ENCODE assay signal across 8 cellular contexts in genomic region chr1:119712342-119713038, GRCh38. TPM values are rescaled to one million over a fixed set of nuclear protein-coding genes. Genes with fewer than 3 reads are reported as not detected.
DNase-seq lines count a peak whose midpoint lies in the region; ATAC-seq and TF ChIP-seq lines count a peak whose summit lies in the region.

No MANE protein-coding gene starts in this region.

- H3K27me3 ChIP-seq in PC-3 (ENCODE audit: low read length) = no peaks in the 10 kb centered on the region
- no peaks in the 10 kb centered on the region for H3K27me3 ChIP-seq in right atrium auricular region
- no peaks in the 10 kb centered on the region for H3K27me3 ChIP-seq in prostate gland (replicated peaks; ENCODE audit: insufficient read depth)

- H3K36me3 Mint-ChIP-seq in IgD-negative memory B cell = no peaks in the 10 kb centered on the region

- no TSS peak for BruUV-seq in PC-3 (replicated peaks; lab: Mats Ljungman, UMichigan)

- CTCF ChIA-PET in PC-3 (lab: Charles Lee) = interaction anchor here (1.0 kb wide), 1 partner anchor 26 kb away, joined by 3 read pairs; no protein-coding TSS in a partner anchor

- WGBS in prostate gland = 0% methylated on average over 38 of the region's 51 CpGs

- H3K9me2 ChIP-seq in PC-3 (replicated peaks; ENCODE audit: low read length) = no peaks in the 10 kb centered on the region

- H3K4me3 Mint-ChIP-seq in IgD-negative memory B cell = peak overlapping the region; percentile 90 to 99 (median 97)

- intact Hi-C loops in PC-3 (cut with micrococcal nuclease) (no loop called here), prostate gland (cut with DNase I) (no loop called here)

- H3K27ac Mint-ChIP-seq in IgD-negative memory B cell = peak overlapping the region in 1 of 3 donors; percentile 32

- H3K4me3 ChIP-seq in PC-3 (ENCODE audit: low read length) (peak overlapping the region; percentile 98), right atrium auricular region (peak overlapping the region; percentile 46 to 59), prostate gland (peak overlapping the region; percentile 61 to 66)

- peaks cover 0 to 3% (median 0%) of the 10 kb centered on the region in 3 donors for H3K9me3 Mint-ChIP-seq in IgD-negative memory B cell

- peak overlapping the region; percentile 94 for H3K4me2 ChIP-seq in PC-3 (ENCODE audit: low read length)

- no peaks in the 10 kb centered on the region for H3K36me3 ChIP-seq in PC-3 (ENCODE audit: low read depth, low read length)
- no peaks in the 10 kb centered on the region for H3K36me3 ChIP-seq in right atrium auricular region
- H3K36me3 ChIP-seq in prostate gland = no peaks in the 10 kb centered on the region

- H3K9ac ChIP-seq in PC-3 (ENCODE audit: low read length) = peak overlapping the region; percentile 74

- peak overlapping the region; percentile 20; the same call in 1 of the 2 replicates for H3K27ac ChIP-seq in PC-3 (ENCODE audit: low read length)
- peak overlapping the region; percentile 70 to 74 for H3K27ac ChIP-seq in right atrium auricular region
- H3K27ac ChIP-seq in prostate gland = peak overlapping the region; percentile 84 to 85

- no peak for TF ChIP-seq POLR2A in prostate gland (IDR thresholded peaks at IDR 0.05)

- H3F3A ChIP-seq in PC-3 (ENCODE audit: low read length, unreplicated experiment) = no peaks in the 10 kb centered on the region

- H2AFZ ChIP-seq in PC-3 (ENCODE audit: low read length) = peak overlapping the region; percentile 94

- DNase-seq in activated effector memory CD4-positive, alpha-beta T cell treated with anti-CD3 and anti-CD28 coated beads, Interleukin-2, amount 50 U/mL, for 16 hours = peak; percentile 68
- no peak for DNase-seq in activated effector memory CD4-positive, alpha-beta T cell treated with Interleukin-2 at 50 U/mL for 16 hours
- DNase-seq in PC-3 (peak; percentile 66), right atrium auricular region (ENCODE audit: low spot score) (peak; percentile 80), prostate gland (ENCODE audit: low spot score) (peak; percentile 69)
- DNase-seq in activated naive CD8-positive, alpha-beta T cell treated with anti-CD3 and anti-CD28 coated beads, Interleukin-2, amount 50 U/mL, for 16 hours (ENCODE audit: low read depth, low spot score) = peak; percentile 56

- ATAC-seq in PC-3 (peak; percentile 79), HG03175 (IDR thresholded peaks at IDR 0.05; ENCODE audit: unreplicated experiment) (no peak)

- POLR2A ChIA-PET in PC-3 (lab: Charles Lee; ENCODE audit: unreplicated experiment) = interaction anchor here (0.6 kb wide), 1 partner anchor 463 kb away, joined by 4 read pairs; no protein-coding TSS in a partner anchor

- H3K4me1 Mint-ChIP-seq in IgD-negative memory B cell = peaks cover 7% of the 10 kb centered on the region in 3 donors

- H3K27me3 Mint-ChIP-seq in IgD-negative memory B cell = peaks cover 19% of the 10 kb centered on the region

- H3K4me1 ChIP-seq in PC-3 (ENCODE audit: insufficient read depth, low read length) (peaks cover 18% of the 10 kb centered on the region), right atrium auricular region (peaks cover 0 to 34% of the 10 kb centered on the region in 2 donors), prostate gland (replicated peaks) (no peaks in the 10 kb centered on the region)

- no peak for TF ChIP-seq CTCF in PC-3 (conservative IDR thresholded peaks at IDR 0.05; ENCODE audit: low read depth, low read length)
- TF ChIP-seq CTCF in right atrium auricular region (IDR thresholded peaks at IDR 0.05) = no peak
- TF ChIP-seq CTCF in prostate gland (IDR thresholded peaks at IDR 0.05) = no peak

- H3K79me2 ChIP-seq in PC-3 (ENCODE audit: low read length) = peaks cover 46% of the 10 kb centered on the region

- no peaks in the 10 kb centered on the region for H3K9me3 ChIP-seq in PC-3 (ENCODE audit: low read length)
- no peaks in the 10 kb centered on the region for H3K9me3 ChIP-seq in right atrium auricular region
- H3K9me3 ChIP-seq in prostate gland = no peaks in the 10 kb centered on the region

- H4K20me1 ChIP-seq in PC-3 (ENCODE audit: low read length) = 0 out of 2 replicates have a peak, but pooled peaks cover 8% of the 10 kb centered on the region

RNA-seq across cellular contexts. Expression of gene PHGDH, which starts 0.8 kb away (rescaled TPM):
- 14.6 TPM for polyA plus RNA-seq in IgD-negative memory B cell
- total RNA-seq in PC-3 (2014; rRNA removed) = 134 and 155 TPM in 2 replicates
- total RNA-seq in right atrium auricular region = 10 to 100 TPM; 23.5 to 29.4 TPM
- total RNA-seq in prostate gland = 100 to 1,000 TPM; 185 to 307 TPM

RNA-seq across cellular contexts. Expression of gene HMGCS2, which starts 56.2 kb away (rescaled TPM):
- not detected for polyA plus RNA-seq in IgD-negative memory B cell
- total RNA-seq in PC-3 (2014; rRNA removed) (not detected in 2 replicates), right atrium auricular region (10 to 100 TPM; 12.4 to 43.8 TPM), prostate gland (10 to 100 TPM in 1 of 2 donors, 1 to 10 TPM in 1; 4.6 to 21.5 TPM)

Comparison
In these comparisons a context has a peak if more than half of its experiments do, and no peak if none do; other contexts are left out.
1. H3K27ac ChIP-seq: peak in every context shown above with its lines; median percentile 84 in prostate gland; 72 in right atrium auricular region; 20 in PC-3.